ENCODE assay signal across 16 cellular contexts in genomic region chr21:22842875-22843274, GRCh38.
"Had no signal": no experiment of that assay in that cellular context is flagged by ENCODE, and none has a peak within 500 bp of the region (broad histone marks: within the 10 kb centered on the region; RNA-seq: fewer than 3 reads in every experiment).

No MANE protein-coding gene starts in this region.

- H3K27me3 ChIP-seq: dorsolateral prefrontal cortex, gastroesophageal sphincter, hepatocyte, left lung had no signal

- H3K4me1 ChIP-seq: gastroesophageal sphincter, left lung had no signal

- H3K4me2 ChIP-seq: hepatocyte had no signal

- H3K4me3 ChIP-seq: dorsolateral prefrontal cortex, gastroesophageal sphincter, hepatocyte, left lung had no signal

- H3K27me3 Mint-ChIP-seq: activated CD4-positive, alpha-beta T cell treated with anti-CD3 and anti-CD28 coated beads, Interleukin-2, amount 10 ng/mL, durations not matched to agents 24 days and 14 days; naive thymus-derived CD8-positive, alpha-beta T cell had no signal

- H3K27ac Mint-ChIP-seq: activated CD4-positive, alpha-beta T cell treated with anti-CD3 and anti-CD28 coated beads, Interleukin-2, amount 10 ng/mL, durations not matched to agents 24 days and 14 days; activated naive CD4-positive, alpha-beta T cell treated with anti-CD3 and anti-CD28 coated beads, Interleukin-2, amount 50 U/mL, for 72 hours; activated T-cell treated with anti-CD3 and anti-CD28 coated beads, Interleukin-2, amount 50 U/mL, for 72 hours; naive thymus-derived CD8-positive, alpha-beta T cell had no signal

- H3K4me1 Mint-ChIP-seq: activated CD4-positive, alpha-beta T cell treated with anti-CD3 and anti-CD28 coated beads, Interleukin-2, amount 10 ng/mL, durations not matched to agents 24 days and 14 days; naive thymus-derived CD8-positive, alpha-beta T cell had no signal

- H3K4me3 Mint-ChIP-seq: activated CD4-positive, alpha-beta T cell treated with anti-CD3 and anti-CD28 coated beads, Interleukin-2, amount 10 ng/mL, durations not matched to agents 24 days and 14 days; activated T-cell treated with anti-CD3 and anti-CD28 coated beads, Interleukin-2, amount 50 U/mL, for 72 hours; naive thymus-derived CD8-positive, alpha-beta T cell had no signal

- H2AFZ ChIP-seq: hepatocyte had no signal

- ATAC-seq: activated naive CD4-positive, alpha-beta T cell treated with anti-CD3 and anti-CD28 coated beads, Interleukin-2, amount 50 U/mL, for 72 hours; activated T-cell treated with anti-CD3 and anti-CD28 coated beads, Interleukin-2, amount 50 U/mL, for 72 hours; gastroesophageal sphincter; left lung; naive thymus-derived CD8-positive, alpha-beta T cell had no signal

- H3K9me3 Mint-ChIP-seq: activated CD4-positive, alpha-beta T cell treated with anti-CD3 and anti-CD28 coated beads, Interleukin-2, amount 10 ng/mL, durations not matched to agents 24 days and 14 days had no signal

- H3K36me3 ChIP-seq: gastroesophageal sphincter, left lung had no signal

- DNase-seq: activated CD4-positive, alpha-beta T cell treated with anti-CD3 and anti-CD28 coated beads, Interleukin-2, amount 10 ng/mL, durations not matched to agents 24 days and 14 days; activated CD4-positive, CD25-positive, alpha-beta regulatory T cell; activated CD8-positive, alpha-beta memory T cell treated with anti-CD3 and anti-CD28 coated beads, Interleukin-2, amount 50 U/mL, for 48 hours; activated gamma-delta T cell; activated T-cell treated with anti-CD3 and anti-CD28 coated beads, Interleukin-2, amount 50 U/mL, for 72 hours; amniotic stem cell; dorsolateral prefrontal cortex; islet precursor cell; left lung; naive thymus-derived CD8-positive, alpha-beta T cell; nucleus accumbens; stimulated activated CD4-positive, alpha-beta T cell treated with anti-CD3 and anti-CD28 coated beads, Interleukin-12 subunit alpha, Interleukin-12 subunit beta, amount 100 ng/mL, for 4 hours; stimulated activated CD4-positive, alpha-beta T cell treated with anti-CD3 and anti-CD28 coated beads, Interleukin-2, amount 100 ng/mL, for 24 hours had no signal

- H3K27ac ChIP-seq: dorsolateral prefrontal cortex, gastroesophageal sphincter, hepatocyte, left lung had no signal
